ENCODE assay signal across 9 cellular contexts in the genomic region with DNA sequence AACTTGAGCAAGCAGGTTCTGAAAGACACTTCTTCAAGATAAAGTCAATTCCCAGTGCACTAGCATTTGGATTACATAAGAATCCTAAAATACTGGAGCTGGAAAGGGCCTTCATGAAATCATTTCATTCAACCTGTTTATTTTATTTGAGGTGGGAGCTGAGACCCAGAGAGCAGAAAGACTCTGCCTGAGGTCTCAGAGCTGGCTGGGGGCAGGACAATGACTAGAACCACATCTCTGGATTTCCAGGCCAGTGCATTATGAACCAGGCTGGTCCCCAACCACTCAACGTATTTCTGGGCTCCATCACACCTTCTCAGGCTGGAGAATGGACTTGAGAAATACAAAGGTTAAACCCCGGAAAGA. TPM values are rescaled to one million over a fixed set of nuclear protein-coding genes. Genes with fewer than 3 reads are reported as not detected.
DNase-seq lines count a peak whose midpoint lies in the region; ATAC-seq and TF ChIP-seq lines count a peak whose summit lies in the region.
"Had no signal": no experiment of that assay in that cellular context is flagged by ENCODE, and none has a peak within 500 bp of the region (broad histone marks: within the 10 kb centered on the region; RNA-seq: fewer than 3 reads in every experiment).

No MANE protein-coding gene starts in this region.

- H4K20me1 ChIP-seq in KMS-11 (ENCODE audit: insufficient read depth), result no peaks in the 10 kb centered on the region

- H2AFZ ChIP-seq in KMS-11 (ENCODE audit: low read depth), result no peak overlapping the region

- H3K27me3 Mint-ChIP-seq in T-helper 2 cell treated with Interferon-gamma antibody and Interleukin-4, amounts not matched to agents 5 μg/mL and 100 μg/mL, for 36 hours (ENCODE audit: low read depth), result no peaks in the 10 kb centered on the region

- no peak for ATAC-seq in esophagus mucosa

- H3K9ac ChIP-seq in KMS-11, result peak overlapping the region; percentile 53; the same call in 1 of the 2 replicates
- H3K9ac ChIP-seq in stomach smooth muscle (ENCODE audit: low read length in 2 of 2), result no peak overlapping the region

- H3K9me3 ChIP-seq in esophagus muscularis mucosa (no peaks in the 10 kb centered on the region), stomach smooth muscle (ENCODE audit: control insufficient read depth in 2 of 2, low read length in 2 of 2) (no peaks in the 10 kb centered on the region), adrenal gland (replicated peaks in 1 of 3) (no peaks in the 10 kb centered on the region)

- H3K36me3 ChIP-seq in KMS-11 (ENCODE audit: insufficient read depth), result no peaks in the 10 kb centered on the region
- H3K36me3 ChIP-seq in esophagus muscularis mucosa, result peaks cover 0 to 11% (median 0%) of the 10 kb centered on the region in 4 donors
- peaks cover 0 to 2% of the 10 kb centered on the region in 2 donors for H3K36me3 ChIP-seq in stomach smooth muscle (ENCODE audit: control insufficient read depth in 2 of 2, insufficient read depth in 2 of 2, low read length in 2 of 2)
- no peaks in the 10 kb centered on the region for H3K36me3 ChIP-seq in adrenal gland (replicated peaks in 1 of 2)

- peak overlapping the region; percentile 55 for H3K4me3 Mint-ChIP-seq in T-helper 2 cell treated with Interferon-gamma antibody and Interleukin-4, amounts not matched to agents 5 μg/mL and 100 μg/mL, for 36 hours

- peak overlapping the region; percentile 82 for H3K27ac ChIP-seq in KMS-11
- peak overlapping the region; percentile 69 to 96 (median 75) for H3K27ac ChIP-seq in esophagus muscularis mucosa (replicated peaks in 1 of 4)
- peak overlapping the region; percentile 62 for H3K27ac ChIP-seq in stomach smooth muscle (ENCODE audit: low read length)
- peak overlapping the region in 1 of 5 donors; percentile 49 for H3K27ac ChIP-seq in adrenal gland

- H3K4me2 ChIP-seq in KMS-11, result peak overlapping the region; percentile 73

- TF ChIP-seq CTCF in KMS-11 (conservative IDR thresholded peaks at IDR 0.05; ENCODE audit: low read depth, low read length) (no peak), esophagus muscularis mucosa (IDR thresholded peaks at IDR 0.05) (no peak), adrenal gland (IDR thresholded peaks at IDR 0.05) (no peak)

- peaks cover 9% of the 10 kb centered on the region for H3K9me3 Mint-ChIP-seq in T-helper 2 cell treated with Interferon-gamma antibody and Interleukin-4, amounts not matched to agents 5 μg/mL and 100 μg/mL, for 36 hours

- no peak overlapping the region for H3K4me3 ChIP-seq in KMS-11 (IDR thresholded peaks at IDR 0.05; ENCODE audit: insufficient read depth, low read depth, low read length)
- H3K4me3 ChIP-seq in esophagus muscularis mucosa, result no peak overlapping the region
- no peak overlapping the region for H3K4me3 ChIP-seq in stomach smooth muscle (ENCODE audit: low read length in 2 of 2)
- H3K4me3 ChIP-seq in adrenal gland, result no peak overlapping the region

- no peak for TF ChIP-seq EP300 in esophagus muscularis mucosa (IDR thresholded peaks at IDR 0.05)

- peaks cover 63% of the 10 kb centered on the region; the same call in 1 of the 2 replicates for H3K79me2 ChIP-seq in KMS-11 (ENCODE audit: insufficient read depth, low read depth)

- peaks cover 45% of the 10 kb centered on the region for H3K36me3 Mint-ChIP-seq in T-helper 2 cell treated with Interferon-gamma antibody and Interleukin-4, amounts not matched to agents 5 μg/mL and 100 μg/mL, for 36 hours (ENCODE audit: low read depth)

- peaks cover 55% of the 10 kb centered on the region for H3K4me1 Mint-ChIP-seq in T-helper 2 cell treated with Interferon-gamma antibody and Interleukin-4, amounts not matched to agents 5 μg/mL and 100 μg/mL, for 36 hours (ENCODE audit: low read depth)

- WGBS in esophagus muscularis mucosa, result 82% methylated on average over 2 of the region's 2 CpGs
- 83 to 94% (median 85%) methylated on average over 2 of the region's 2 CpGs for WGBS in adrenal gland, 4 donors

- DNase-seq in T-helper 2 cell treated with Interferon-gamma antibody and Interleukin-4, amounts not matched to agents 5 μg/mL and 100 μg/mL, for 36 hours (ENCODE audit: low spot score), result no peak
- DNase-seq in T-helper 2 cell (no peak), esophagus muscularis mucosa (ENCODE audit: extremely low spot score) (no peak), adrenal gland (no peak), AG08396 (ENCODE audit: low spot score) (no peak)
- DNase-seq: NCI-H1092 had no signal

- TF ChIP-seq POLR2A in esophagus muscularis mucosa (IDR thresholded peaks at IDR 0.05; ENCODE audit: low read depth), result no peak
- no peak for TF ChIP-seq POLR2A in adrenal gland (IDR thresholded peaks at IDR 0.05)

- H3K4me1 ChIP-seq in KMS-11 (ENCODE audit: low read depth, poor library complexity, severe bottlenecking) (peaks cover 43% of the 10 kb centered on the region), esophagus muscularis mucosa (peaks cover 82 to 92% (median 90%) of the 10 kb centered on the region in 4 donors), stomach smooth muscle (ENCODE audit: control insufficient read depth, insufficient read depth, low read length) (peaks cover 48% of the 10 kb centered on the region), adrenal gland (replicated peaks in 1 of 2) (peaks cover 4 to 41% of the 10 kb centered on the region in 2 donors)

- peak overlapping the region; percentile 60 for H3K27ac Mint-ChIP-seq in T-helper 2 cell treated with Interferon-gamma antibody and Interleukin-4, amounts not matched to agents 5 μg/mL and 100 μg/mL, for 36 hours

- intact Hi-C loops in esophagus muscularis mucosa (cut with DNase I) (no loop called here), adrenal gland (cut with DNase I) (no loop called here)

- H3K27me3 ChIP-seq in KMS-11 (ENCODE audit: insufficient read depth, low read depth) (no peaks in the 10 kb centered on the region), esophagus muscularis mucosa (no peaks in the 10 kb centered on the region), stomach smooth muscle (ENCODE audit: control insufficient read depth in 1 of 2, insufficient read depth in 2 of 2, low read length in 2 of 2) (no peaks in the 10 kb centered on the region), adrenal gland (no peaks in the 10 kb centered on the region)

RNA-seq across cellular contexts. Expression of gene ANXA11, which starts 8.4 kb away (rescaled TPM):
- total RNA-seq in esophagus muscularis mucosa (100 to 1,000 TPM; 126 to 213 (median 166) TPM), esophagus mucosa (261 TPM), adrenal gland (10 to 100 TPM; 39.0 to 99.5 (median 67.7) TPM)
- 100 to 1,000 TPM in 2 of 3 donors, 10 to 100 TPM in 1; 83.3 to 249 (median 239) TPM for polyA plus RNA-seq in adrenal gland
